2 cellular contexts compared by ENCODE assay signal in genomic region chr14:22860377-22860776, GRCh38. TPM values are rescaled to one million over a fixed set of nuclear protein-coding genes. Genes with fewer than 3 reads are reported as not detected.
"Had no signal": no experiment of that assay in that cellular context is flagged by ENCODE, and none has a peak within 500 bp of the region (broad histone marks: within the 10 kb centered on the region; RNA-seq: fewer than 3 reads in every experiment).

No MANE protein-coding gene starts in this region.

RNA-seq across cellular contexts. Expression of gene REM2, which starts 22.6 kb away (rescaled TPM):
- total RNA-seq: Right ventricle myocardium inferior had no signal

RNA-seq across cellular contexts. Expression of gene SLC7A7, which starts 45.1 kb away (rescaled TPM):
- total RNA-seq: PC-3 had no signal
